ENCODE assay signal across 10 cellular contexts in the genomic region with DNA sequence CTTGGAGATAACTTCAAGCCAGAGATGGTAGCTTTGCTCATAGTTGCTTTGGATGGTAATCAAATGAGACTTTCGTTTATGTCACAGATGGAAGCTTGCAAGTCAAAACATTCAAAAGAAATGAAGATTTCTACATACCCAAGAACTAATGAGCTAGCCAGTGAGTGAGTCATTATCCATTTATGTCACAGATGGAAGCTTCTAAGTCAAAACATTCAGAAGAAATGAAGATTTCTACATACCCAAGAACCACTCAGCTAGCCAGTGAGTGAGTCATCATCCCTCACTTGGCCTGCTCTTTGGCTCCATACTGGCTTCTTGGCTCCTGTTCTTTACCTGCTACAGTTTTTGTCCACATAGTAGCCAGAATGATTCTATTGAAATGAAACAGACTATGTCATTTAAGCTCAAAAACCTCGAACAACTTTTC.
A peak's percentile ranks its signal among the peaks of the same experiment; 100 is the strongest.
DNase-seq lines count a peak whose midpoint lies in the region; ATAC-seq and TF ChIP-seq lines count a peak whose summit lies in the region.
"Had no signal": no experiment of that assay in that cellular context is flagged by ENCODE, and none has a peak within 500 bp of the region (broad histone marks: within the 10 kb centered on the region; RNA-seq: fewer than 3 reads in every experiment).

No MANE protein-coding gene starts in this region.

- H3K4me3 ChIP-seq in heart left ventricle (no peak overlapping the region), H7 (ENCODE audit: insufficient read depth, low read depth, low read length) (no peak overlapping the region)

- peak overlapping the region in 2 of 12 donors; percentile 5 to 9 for H3K27ac ChIP-seq in heart left ventricle

- no peak for TF ChIP-seq CTCF in heart left ventricle (IDR thresholded peaks at IDR 0.05)

- H3K27me3 ChIP-seq in heart left ventricle (no peaks in the 10 kb centered on the region), H7 (ENCODE audit: control insufficient read depth, insufficient read depth, low read length) (no peaks in the 10 kb centered on the region)

- no peaks in the 10 kb centered on the region for H3K27me3 Mint-ChIP-seq in activated CD8-positive, alpha-beta memory T cell treated with anti-CD3 and anti-CD28 coated beads, Interleukin-2, amount 10 ng/mL, durations not matched to agents 7 days and 5 days
- H3K27me3 Mint-ChIP-seq in stimulated activated naive CD8-positive, alpha-beta T cell treated with anti-CD3 and anti-CD28 coated beads, Interleukin-15, Interleukin-2, amounts not matched to agents 100 ng/mL and 50 ng/mL, for 24 hours: no peaks in the 10 kb centered on the region
- H3K27me3 Mint-ChIP-seq: type B pancreatic cell had no signal

- CTCF ChIA-PET in activated CD8-positive, alpha-beta memory T cell treated with anti-CD3 and anti-CD28 coated beads, Interleukin-2, amount 10 ng/mL, durations not matched to agents 7 days and 5 days (lab: Charles Lee): no interaction called here

- peaks cover 45% of the 10 kb centered on the region for H3K4me1 Mint-ChIP-seq in activated CD8-positive, alpha-beta memory T cell treated with anti-CD3 and anti-CD28 coated beads, Interleukin-2, amount 10 ng/mL, durations not matched to agents 7 days and 5 days
- peaks cover 56% of the 10 kb centered on the region for H3K4me1 Mint-ChIP-seq in stimulated activated naive CD8-positive, alpha-beta T cell treated with anti-CD3 and anti-CD28 coated beads, Interleukin-15, Interleukin-2, amounts not matched to agents 100 ng/mL and 50 ng/mL, for 24 hours (ENCODE audit: low read depth)

- ATAC-seq in activated CD8-positive, alpha-beta memory T cell treated with anti-CD3 and anti-CD28 coated beads, Interleukin-2, amount 10 ng/mL, durations not matched to agents 7 days and 5 days: peak; percentile 66
- ATAC-seq in heart left ventricle (peak; percentile 58 to 94 (median 71)), GM21619 (IDR thresholded peaks at IDR 0.05; ENCODE audit: unreplicated experiment) (no peak), GM19395 (IDR thresholded peaks at IDR 0.05; ENCODE audit: unreplicated experiment) (no peak)

- no peak overlapping the region for H3K4me3 Mint-ChIP-seq in activated CD8-positive, alpha-beta memory T cell treated with anti-CD3 and anti-CD28 coated beads, Interleukin-2, amount 10 ng/mL, durations not matched to agents 7 days and 5 days
- H3K4me3 Mint-ChIP-seq in stimulated activated naive CD8-positive, alpha-beta T cell treated with anti-CD3 and anti-CD28 coated beads, Interleukin-15, Interleukin-2, amounts not matched to agents 100 ng/mL and 50 ng/mL, for 24 hours: peak overlapping the region; percentile 14
- H3K4me3 Mint-ChIP-seq: type B pancreatic cell had no signal

- H3K36me3 Mint-ChIP-seq in activated CD8-positive, alpha-beta memory T cell treated with anti-CD3 and anti-CD28 coated beads, Interleukin-2, amount 10 ng/mL, durations not matched to agents 7 days and 5 days: peaks cover 19% of the 10 kb centered on the region
- peaks cover 24% of the 10 kb centered on the region for H3K36me3 Mint-ChIP-seq in stimulated activated naive CD8-positive, alpha-beta T cell treated with anti-CD3 and anti-CD28 coated beads, Interleukin-15, Interleukin-2, amounts not matched to agents 100 ng/mL and 50 ng/mL, for 24 hours (ENCODE audit: low read depth)
- H3K36me3 Mint-ChIP-seq: type B pancreatic cell had no signal

- 74 to 77% (median 75%) methylated on average over 2 of the region's 2 CpGs for WGBS in heart left ventricle, 4 donors

- no peaks in the 10 kb centered on the region for H3K36me3 ChIP-seq in heart left ventricle
- no peaks in the 10 kb centered on the region for H3K36me3 ChIP-seq in H7 (replicated peaks; ENCODE audit: control insufficient read depth, insufficient read depth, low read length)

- intact Hi-C loops in heart left ventricle (cut with DNase I): loop anchor here in 1 of 10 donors (5.0 kb wide), 1 partner anchor 426 kb away; no protein-coding TSS in a partner anchor

- no peaks in the 10 kb centered on the region for H3K9me3 ChIP-seq in heart left ventricle

- H3K9me3 Mint-ChIP-seq in activated CD8-positive, alpha-beta memory T cell treated with anti-CD3 and anti-CD28 coated beads, Interleukin-2, amount 10 ng/mL, durations not matched to agents 7 days and 5 days (ENCODE audit: low read depth): no peaks in the 10 kb centered on the region
- H3K9me3 Mint-ChIP-seq in stimulated activated naive CD8-positive, alpha-beta T cell treated with anti-CD3 and anti-CD28 coated beads, Interleukin-15, Interleukin-2, amounts not matched to agents 100 ng/mL and 50 ng/mL, for 24 hours: peaks cover 13% of the 10 kb centered on the region

- no peak for TF ChIP-seq POLR2A in heart left ventricle (IDR thresholded peaks at IDR 0.05)

- H3K27ac Mint-ChIP-seq in activated CD8-positive, alpha-beta memory T cell treated with anti-CD3 and anti-CD28 coated beads, Interleukin-2, amount 10 ng/mL, durations not matched to agents 7 days and 5 days: peak overlapping the region; percentile 69
- peak overlapping the region; percentile 100 for H3K27ac Mint-ChIP-seq in stimulated activated naive CD8-positive, alpha-beta T cell treated with anti-CD3 and anti-CD28 coated beads, Interleukin-15, Interleukin-2, amounts not matched to agents 100 ng/mL and 50 ng/mL, for 24 hours
- H3K27ac Mint-ChIP-seq: type B pancreatic cell had no signal

- peaks cover 0 to 9% (median 0%) of the 10 kb centered on the region in 12 donors for H3K4me1 ChIP-seq in heart left ventricle

- peak; percentile 49 for DNase-seq in activated CD8-positive, alpha-beta memory T cell treated with anti-CD3 and anti-CD28 coated beads, Interleukin-2, amount 10 ng/mL, durations not matched to agents 7 days and 5 days
- no peak for DNase-seq in activated CD8-positive, alpha-beta memory T cell treated with anti-CD3 and anti-CD28 coated beads, Interleukin-2, amount 50 U/mL, for 4 hours
- peak; percentile 15 to 61 for DNase-seq in SW 1271 (lab: John Stamatoyannopoulos, UW)
- DNase-seq in heart left ventricle: peak in 2 of 5 donors; percentile 7 to 35
- no peak for DNase-seq in H7
- DNase-seq: DND-41 had no signal

Comparison
In these comparisons a context has a peak if more than half of its experiments do, and no peak if none do; other contexts are left out.
1. DNase-seq: peak in activated CD8-positive, alpha-beta memory T cell treated with anti-CD3 and anti-CD28 coated beads, Interleukin-2, amount 10 ng/mL, durations not matched to agents 7 days and 5 days (single experiment) and SW 1271 (2 of 2); none in activated CD8-positive, alpha-beta memory T cell treated with anti-CD3 and anti-CD28 coated beads, Interleukin-2, amount 50 U/mL, for 4 hours (single experiment) and H7 (single experiment).
2. ATAC-seq: peak in activated CD8-positive, alpha-beta memory T cell treated with anti-CD3 and anti-CD28 coated beads, Interleukin-2, amount 10 ng/mL, durations not matched to agents 7 days and 5 days (single experiment) and heart left ventricle (4 of 4); none in GM21619 (single experiment) and GM19395 (single experiment).